ENCODE assay signal across 8 cellular contexts in genomic region chr3:157174265-157174615, GRCh38. TPM values are rescaled to one million over a fixed set of nuclear protein-coding genes. Genes with fewer than 3 reads are reported as not detected.
DNase-seq lines count a peak whose midpoint lies in the region; ATAC-seq and TF ChIP-seq lines count a peak whose summit lies in the region.

No MANE protein-coding gene starts in this region.

- H3K9me3 ChIP-seq in fibroblast of lung (ENCODE audit: control insufficient read depth, insufficient read depth, low read depth, low read length) (no peaks in the 10 kb centered on the region), neutrophil (no peaks in the 10 kb centered on the region)

- peak; percentile 77 for DNase-seq in DMS 273 (lab: John Stamatoyannopoulos, UW; ENCODE audit: unreplicated experiment)
- DNase-seq in DMS 273 treated with DMSO at 0.1 percent for 48 hours (lab: John Stamatoyannopoulos, UW): no peak
- DNase-seq in HK-2 (ENCODE audit: unreplicated experiment): peak; percentile 55
- peak; percentile 24 for DNase-seq in activated CD4-positive, alpha-beta T cell treated with anti-CD3 and anti-CD28 coated beads, Interleukin-2, amount 50 U/mL, for 1 hour
- DNase-seq in fibroblast of lung (ENCODE audit: low read depth in 2 of 2): no peak
- DNase-seq in amniotic stem cell (lab: John Stamatoyannopoulos, UW): no peak

- H3K4me3 ChIP-seq in fibroblast of lung (replicated peaks in 1 of 4; ENCODE audit: control extremely low read depth in 1 of 4, insufficient read depth in 1 of 4, low read depth in 3 of 4, low read length in 4 of 4): peak overlapping the region; percentile 46 to 74 (median 54)
- peak overlapping the region; percentile 74 to 86 for H3K4me3 ChIP-seq in neutrophil (ENCODE audit: low read depth in 1 of 2, low read length in 1 of 2)

- H3K27ac ChIP-seq in fibroblast of lung (ENCODE audit: insufficient read depth, low read length) (peak overlapping the region; percentile 94), neutrophil (peak overlapping the region; percentile 95)

- H3K79me2 ChIP-seq in fibroblast of lung (ENCODE audit: control insufficient read depth, insufficient read depth, low read length): peaks cover 16% of the 10 kb centered on the region

- ATAC-seq in HG02678 (IDR thresholded peaks at IDR 0.05; ENCODE audit: unreplicated experiment): no peak

- peak overlapping the region; percentile 77 for H3K9ac ChIP-seq in fibroblast of lung (ENCODE audit: insufficient read depth, low read length)

- H3K27me3 ChIP-seq in fibroblast of lung (ENCODE audit: control insufficient read depth, insufficient read depth, low read length) (no peaks in the 10 kb centered on the region), neutrophil (no peaks in the 10 kb centered on the region)

- TF ChIP-seq CTCF in fibroblast of lung (conservative IDR thresholded peaks at IDR 0.05 in 1 of 2, IDR thresholded peaks at IDR 0.05 in 1 of 2; ENCODE audit: low read depth in 1 of 2, low read length in 2 of 2): no peak
- TF ChIP-seq CTCF in neutrophil (IDR thresholded peaks at IDR 0.05): no peak

- no peaks in the 10 kb centered on the region for H3K36me3 ChIP-seq in fibroblast of lung (ENCODE audit: control insufficient read depth, insufficient read depth, low read length)
- no peaks in the 10 kb centered on the region for H3K36me3 ChIP-seq in neutrophil

- peak overlapping the region; percentile 94 for H3K4me2 ChIP-seq in fibroblast of lung (ENCODE audit: extremely low read depth, insufficient read depth, low read length)

- H2AFZ ChIP-seq in fibroblast of lung (ENCODE audit: low read length): peak overlapping the region; percentile 28

- no peaks in the 10 kb centered on the region for H4K20me1 ChIP-seq in fibroblast of lung (ENCODE audit: control insufficient read depth, extremely low read depth, insufficient read depth, low read length)

- H3K4me1 ChIP-seq in fibroblast of lung (ENCODE audit: control insufficient read depth, extremely low read depth, insufficient read depth, low read length) (peaks cover 10% of the 10 kb centered on the region), neutrophil (ENCODE audit: control insufficient read depth in 1 of 2, insufficient read depth in 1 of 2, low read depth in 1 of 2, low read length in 1 of 2) (peaks cover 26 to 33% of the 10 kb centered on the region in 2 experiments)

RNA-seq across cellular contexts. Expression of gene CCNL1, which starts 14.3 kb away (rescaled TPM):
- 140 and 219 TPM in 2 replicates for total RNA-seq in fibroblast of lung
- polyA plus RNA-seq in fibroblast of lung: 63.8 and 88.2 TPM in 2 replicates
- 27.8 and 35.7 TPM in 2 replicates for polyA plus RNA-seq in fibroblast of lung (2012)
- 12.2 and 31.2 TPM in 2 replicates for polyA minus RNA-seq in fibroblast of lung (ENCODE audit: low replicate concordance)

Comparison
In these comparisons a context has a peak if more than half of its experiments do, and no peak if none do; other contexts are left out.
1. DNase-seq: peak in DMS 273 (single experiment), HK-2 (single experiment) and activated CD4-positive, alpha-beta T cell treated with anti-CD3 and anti-CD28 coated beads, Interleukin-2, amount 50 U/mL, for 1 hour (single experiment); none in DMS 273 treated with DMSO at 0.1 percent for 48 hours (single experiment), fibroblast of lung (0 of 2) and amniotic stem cell (single experiment).